ENCODE assay signal across 9 cellular contexts in the genomic region with DNA sequence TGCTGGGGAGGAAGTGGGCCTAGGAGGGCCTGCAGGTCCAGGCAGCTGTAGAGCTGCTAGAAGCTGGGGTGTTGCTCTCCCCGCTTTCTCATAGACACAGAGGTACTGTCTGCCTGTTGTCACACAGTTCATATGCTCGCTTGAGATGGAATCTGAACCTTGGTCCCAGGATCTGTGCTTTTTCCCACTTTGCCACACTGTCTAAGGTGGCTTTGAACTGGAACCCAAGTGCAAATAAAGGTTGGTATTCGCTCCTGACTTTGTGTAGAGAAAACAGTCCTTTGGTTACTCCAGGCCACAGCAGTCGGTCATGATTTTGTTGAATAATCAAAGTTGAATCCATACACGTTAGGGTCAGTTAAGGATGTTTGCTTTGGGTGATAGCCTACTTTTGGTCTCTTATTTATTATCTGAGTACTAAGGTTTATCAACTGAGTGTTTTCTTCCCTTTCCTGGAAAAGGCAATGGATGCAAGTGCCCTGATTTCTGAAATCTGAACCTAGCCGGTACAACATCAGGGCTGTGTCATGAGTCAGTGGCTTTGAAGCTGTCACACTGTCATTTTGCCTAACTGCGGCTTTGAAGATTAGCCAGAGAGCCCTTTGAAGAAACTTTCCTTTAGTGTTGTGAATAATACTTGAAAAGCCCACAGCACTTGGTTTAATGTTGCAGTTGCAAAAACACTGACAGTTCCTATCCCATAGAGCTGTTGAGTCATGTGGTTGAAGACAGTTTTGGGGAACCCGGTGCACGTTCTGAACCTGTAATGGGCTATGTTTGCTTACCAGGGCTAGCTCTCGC. TPM values are rescaled to one million over a fixed set of nuclear protein-coding genes. Genes with fewer than 3 reads are reported as not detected.
DNase-seq lines count a peak whose midpoint lies in the region; ATAC-seq lines count a peak whose summit lies in the region.
"Had no signal": no experiment of that assay in that cellular context is flagged by ENCODE, and none has a peak within 500 bp of the region (broad histone marks: within the 10 kb centered on the region; RNA-seq: fewer than 3 reads in every experiment).

No MANE protein-coding gene starts in this region.

- no peak overlapping the region for H3K4me3 ChIP-seq in SJCRH30
- H3K4me3 ChIP-seq: tibial artery had no signal

- peak overlapping the region; percentile 75 for H3K27ac Mint-ChIP-seq in activated T-helper 17 cell treated with anti-CD3 and anti-CD28 coated beads, Interleukin-2, amount 50 U/mL, for 72 hours
- peak overlapping the region; percentile 59 to 92 for H3K27ac Mint-ChIP-seq in stimulated activated naive CD8-positive, alpha-beta T cell treated with anti-CD3 and anti-CD28 coated beads, Interleukin-15, amount 100 ng/mL, for 72 hours

- no peak overlapping the region for H3K27ac ChIP-seq in SJCRH30

- peaks cover 57% of the 10 kb centered on the region for H3K36me3 Mint-ChIP-seq in activated T-helper 17 cell treated with anti-CD3 and anti-CD28 coated beads, Interleukin-2, amount 50 U/mL, for 72 hours (ENCODE audit: low read depth)

- H3K36me3 ChIP-seq in SJCRH30, result peaks cover 16% of the 10 kb centered on the region

- no peaks in the 10 kb centered on the region for H3K9me3 Mint-ChIP-seq in activated T-helper 17 cell treated with anti-CD3 and anti-CD28 coated beads, Interleukin-2, amount 50 U/mL, for 72 hours
- no peaks in the 10 kb centered on the region for H3K9me3 Mint-ChIP-seq in stimulated activated naive CD8-positive, alpha-beta T cell treated with anti-CD3 and anti-CD28 coated beads, Interleukin-15, amount 100 ng/mL, for 72 hours

- peaks cover 9% of the 10 kb centered on the region for H3K4me1 Mint-ChIP-seq in activated T-helper 17 cell treated with anti-CD3 and anti-CD28 coated beads, Interleukin-2, amount 50 U/mL, for 72 hours
- H3K4me1 Mint-ChIP-seq in stimulated activated naive CD8-positive, alpha-beta T cell treated with anti-CD3 and anti-CD28 coated beads, Interleukin-15, amount 100 ng/mL, for 72 hours, result peaks cover 7% of the 10 kb centered on the region

- no peaks in the 10 kb centered on the region for H3K27me3 ChIP-seq in SJCRH30
- H3K27me3 ChIP-seq: tibial artery had no signal

- H3K4me1 ChIP-seq in SJCRH30, result 0 out of 2 replicates have a peak, but pooled peaks cover 2% of the 10 kb centered on the region

- no peaks in the 10 kb centered on the region for H3K27me3 Mint-ChIP-seq in activated T-helper 17 cell treated with anti-CD3 and anti-CD28 coated beads, Interleukin-2, amount 50 U/mL, for 72 hours
- H3K27me3 Mint-ChIP-seq in stimulated activated naive CD8-positive, alpha-beta T cell treated with anti-CD3 and anti-CD28 coated beads, Interleukin-15, amount 100 ng/mL, for 72 hours, result no peaks in the 10 kb centered on the region

- peak; percentile 4 for DNase-seq in activated CD8-positive, alpha-beta memory T cell treated with anti-CD3 and anti-CD28 coated beads, Interleukin-2, amount 50 U/mL, for 1 hour (ENCODE audit: extremely low read depth)
- DNase-seq in activated CD8-positive, alpha-beta memory T cell treated with anti-CD3 and anti-CD28 coated beads, Interleukin-2, amount 50 U/mL, for 4 hours, result no peak
- DNase-seq in iris pigment epithelial cell (ENCODE audit: low read depth) (peak; percentile 28), SJCRH30 (no peak), NCI-H345 (lab: John Stamatoyannopoulos, UW) (no peak), medulla oblongata (ENCODE audit: extremely low spot score) (no peak)
- no peak for DNase-seq in stimulated activated naive CD8-positive, alpha-beta T cell treated with anti-CD3 and anti-CD28 coated beads, Interleukin-15, amount 100 ng/mL, for 72 hours
- DNase-seq: tibial artery had no signal

- peak overlapping the region; percentile 58 for H3K4me3 Mint-ChIP-seq in activated T-helper 17 cell treated with anti-CD3 and anti-CD28 coated beads, Interleukin-2, amount 50 U/mL, for 72 hours
- peak overlapping the region; percentile 39 to 41 for H3K4me3 Mint-ChIP-seq in stimulated activated naive CD8-positive, alpha-beta T cell treated with anti-CD3 and anti-CD28 coated beads, Interleukin-15, amount 100 ng/mL, for 72 hours

- ATAC-seq in activated T-helper 17 cell treated with anti-CD3 and anti-CD28 coated beads, Interleukin-2, amount 50 U/mL, for 72 hours (replicated peaks), result peak; percentile 96
- peak; percentile 86 for ATAC-seq in stimulated activated naive CD8-positive, alpha-beta T cell treated with anti-CD3 and anti-CD28 coated beads, Interleukin-15, amount 100 ng/mL, for 72 hours

- no peaks in the 10 kb centered on the region for H3K9me3 ChIP-seq in SJCRH30 (replicated peaks)
- H3K9me3 ChIP-seq: tibial artery had no signal

RNA-seq across cellular contexts. Expression of a gene that starts 41.3 kb away (rescaled TPM):
- total RNA-seq in activated T-helper 17 cell treated with anti-CD3 and anti-CD28 coated beads, Interleukin-2, amount 50 U/mL, for 72 hours, result 10 to 100 TPM in 1 of 2 donors, 1 to 10 TPM in 1; 10.0 to 21.3 TPM
- 14.8 and 15.2 TPM in 2 replicates for total RNA-seq in SJCRH30 (2014; rRNA removed; shearing (Covaris generic))

Comparison
In these comparisons a context has a peak if more than half of its experiments do, and no peak if none do; other contexts are left out.
1. DNase-seq: peak in activated CD8-positive, alpha-beta memory T cell treated with anti-CD3 and anti-CD28 coated beads, Interleukin-2, amount 50 U/mL, for 1 hour (single experiment) and iris pigment epithelial cell (single experiment); none in activated CD8-positive, alpha-beta memory T cell treated with anti-CD3 and anti-CD28 coated beads, Interleukin-2, amount 50 U/mL, for 4 hours (single experiment), stimulated activated naive CD8-positive, alpha-beta T cell treated with anti-CD3 and anti-CD28 coated beads, Interleukin-15, amount 100 ng/mL, for 72 hours (0 of 2), SJCRH30 (0 of 2), NCI-H345 (single experiment) and medulla oblongata (single experiment).